14 cellular contexts compared by ENCODE assay signal in the genomic region with DNA sequence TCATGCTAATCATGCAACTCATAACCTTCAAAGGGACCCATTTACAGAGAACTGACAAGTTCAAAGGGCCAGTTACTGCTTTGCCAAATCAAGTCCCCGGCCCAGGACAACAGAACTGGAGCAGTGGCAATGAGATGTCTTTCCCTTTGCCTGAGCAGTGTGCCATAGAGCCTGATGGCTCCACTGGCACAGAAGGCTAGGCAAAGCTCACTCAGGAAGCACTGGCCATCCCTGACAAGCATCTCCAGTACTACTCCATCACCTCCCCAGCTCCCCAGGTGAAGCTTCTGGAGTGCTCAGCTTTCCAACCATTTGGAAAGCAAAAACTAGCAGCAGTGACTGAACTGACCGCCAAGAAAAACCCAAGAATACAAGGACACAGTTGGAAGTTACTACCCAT.
DNase-seq lines count a peak whose midpoint lies in the region; ATAC-seq and TF ChIP-seq lines count a peak whose summit lies in the region.
"Had no signal": no experiment of that assay in that cellular context is flagged by ENCODE, and none has a peak within 500 bp of the region (broad histone marks: within the 10 kb centered on the region; RNA-seq: fewer than 3 reads in every experiment).

No MANE protein-coding gene starts in this region.

- H3K27me3 ChIP-seq in CD4-positive, alpha-beta T cell (ENCODE audit: control insufficient read depth, insufficient read depth, low read length): no peaks in the 10 kb centered on the region
- H3K27me3 ChIP-seq: BE2C had no signal

- no peak for ATAC-seq in CD4-positive, alpha-beta T cell (ENCODE audit: poor library complexity)
- ATAC-seq in T-helper 17 cell (no peak), esophagus mucosa (peak; percentile 5), HG03469 (IDR thresholded peaks at IDR 0.05; ENCODE audit: unreplicated experiment) (no peak), GM18858 (IDR thresholded peaks at IDR 0.05; ENCODE audit: unreplicated experiment) (no peak)

- CTCF ChIA-PET in CD4-positive, alpha-beta T cell (lab: Charles Lee): no interaction called here

- H3K36me3 Mint-ChIP-seq in CD4-positive, alpha-beta T cell (ENCODE audit: low read depth): peaks cover 37% of the 10 kb centered on the region
- peaks cover 5% of the 10 kb centered on the region for H3K36me3 Mint-ChIP-seq in T-helper 17 cell (ENCODE audit: low read depth)
- H3K36me3 Mint-ChIP-seq in nephron progenitor cell (ENCODE audit: low read depth): no peaks in the 10 kb centered on the region

- no peaks in the 10 kb centered on the region for H3K27me3 Mint-ChIP-seq in CD4-positive, alpha-beta T cell
- H3K27me3 Mint-ChIP-seq in T-helper 17 cell (no peaks in the 10 kb centered on the region), nephron progenitor cell (ENCODE audit: low read depth, poor library complexity) (peaks cover 4% of the 10 kb centered on the region)
- H3K27me3 Mint-ChIP-seq: CD4-positive, alpha-beta memory T cell had no signal

- H3K4me1 Mint-ChIP-seq in CD4-positive, alpha-beta T cell (ENCODE audit: low read depth): peaks cover 66% of the 10 kb centered on the region
- H3K4me1 Mint-ChIP-seq in T-helper 17 cell (peaks cover 56% of the 10 kb centered on the region), nephron progenitor cell (no peaks in the 10 kb centered on the region)
- H3K4me1 Mint-ChIP-seq: H9 had no signal

- intact Hi-C loops in CD4-positive, alpha-beta T cell (cut with DNase I, micrococcal nuclease): no loop called here

- H3K9me3 ChIP-seq in CD4-positive, alpha-beta T cell (ENCODE audit: control insufficient read depth, low read length): no peaks in the 10 kb centered on the region
- no peaks in the 10 kb centered on the region for H3K9me3 ChIP-seq in T-helper 17 cell (ENCODE audit: control insufficient read depth, low read length, poor library complexity, severe bottlenecking)
- H3K9me3 ChIP-seq: BE2C had no signal

- no peak for TF ChIP-seq CTCF in CD4-positive, alpha-beta T cell (IDR thresholded peaks at IDR 0.05)
- TF ChIP-seq CTCF in nephron progenitor cell (IDR thresholded peaks at IDR 0.05): no peak

- no peaks in the 10 kb centered on the region for H3K9me3 Mint-ChIP-seq in CD4-positive, alpha-beta T cell
- no peaks in the 10 kb centered on the region for H3K9me3 Mint-ChIP-seq in nephron progenitor cell
- H3K9me3 Mint-ChIP-seq: CD4-positive, alpha-beta memory T cell; H9 had no signal

- POLR2A ChIA-PET in CD4-positive, alpha-beta T cell (lab: Charles Lee): no interaction called here

- H3K27ac ChIP-seq in CD4-positive, alpha-beta T cell (ENCODE audit: low read depth, low read length): no peak overlapping the region

- DNase-seq in CD4-positive, alpha-beta T cell: no peak
- DNase-seq in T-helper 17 cell (no peak), nephron progenitor cell (no peak)
- DNase-seq in stimulated activated CD4-positive, alpha-beta T cell treated with anti-CD3 and anti-CD28 coated beads, Interleukin-12 subunit alpha, Interleukin-12 subunit beta, amount 100 ng/mL, for 4 hours: no peak
- DNase-seq: ACHN; BE2C; CD4-positive, alpha-beta memory T cell; DMS153; DMS79; GDM1; H9 had no signal

- no peak overlapping the region for H3K4me3 Mint-ChIP-seq in CD4-positive, alpha-beta T cell
- H3K4me3 Mint-ChIP-seq in T-helper 17 cell (no peak overlapping the region), nephron progenitor cell (no peak overlapping the region)
- H3K4me3 Mint-ChIP-seq: CD4-positive, alpha-beta memory T cell; H9 had no signal

- H3K27ac Mint-ChIP-seq in CD4-positive, alpha-beta T cell: peak overlapping the region; percentile 2
- peak overlapping the region; percentile 72 for H3K27ac Mint-ChIP-seq in T-helper 17 cell
- peak overlapping the region; percentile 52 for H3K27ac Mint-ChIP-seq in nephron progenitor cell
- H3K27ac Mint-ChIP-seq: H9 had no signal

Comparison
In these comparisons a context has a peak if more than half of its experiments do, and no peak if none do; other contexts are left out.
1. H3K27ac Mint-ChIP-seq: peak in every context shown above with its lines; median percentile 72 in T-helper 17 cell; 52 in nephron progenitor cell; 2 in CD4-positive, alpha-beta T cell.